Comparison of ENCODE assay signal across 12 cellular contexts in the genomic region with DNA sequence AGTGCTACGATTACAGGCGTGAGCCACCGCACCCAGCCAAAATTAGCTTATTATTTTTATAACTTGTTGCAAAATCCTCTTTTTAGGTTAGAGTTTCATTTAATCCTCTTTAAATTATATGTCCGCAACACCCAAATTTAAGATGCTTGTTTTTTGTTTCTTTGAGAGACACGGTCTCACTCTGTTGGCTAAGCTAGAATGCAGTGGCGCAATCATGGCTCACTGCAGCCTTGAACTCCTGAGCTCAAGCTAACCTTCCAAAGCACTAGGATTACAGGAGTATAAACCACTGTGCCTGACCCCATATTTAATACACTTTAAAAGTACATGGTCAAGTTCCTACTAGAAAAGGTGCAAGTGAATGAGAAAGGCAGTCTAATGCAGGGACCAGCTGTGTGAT. TPM values are rescaled to one million over a fixed set of nuclear protein-coding genes. Genes with fewer than 3 reads are reported as not detected.
DNase-seq lines count a peak whose midpoint lies in the region; ATAC-seq and TF ChIP-seq lines count a peak whose summit lies in the region.
"Had no signal": no experiment of that assay in that cellular context is flagged by ENCODE, and none has a peak within 500 bp of the region (broad histone marks: within the 10 kb centered on the region; RNA-seq: fewer than 3 reads in every experiment).

No MANE protein-coding gene starts in this region.

- H3K4me1 Mint-ChIP-seq in activated naive CD8-positive, alpha-beta T cell (ENCODE audit: low read depth): peaks cover 34% of the 10 kb centered on the region
- H3K4me1 Mint-ChIP-seq in mesothelial cell of epicardium: peaks cover 50% of the 10 kb centered on the region

- H3K27ac ChIP-seq in sigmoid colon: peak overlapping the region in 2 of 4 donors; percentile 90 to 94

- no peaks in the 10 kb centered on the region for H3K36me3 Mint-ChIP-seq in activated naive CD8-positive, alpha-beta T cell
- peaks cover 8% of the 10 kb centered on the region for H3K36me3 Mint-ChIP-seq in mesothelial cell of epicardium

- 86 to 94% methylated on average over 6 of the region's 6 CpGs for WGBS in sigmoid colon, 2 donors

- peak overlapping the region; percentile 98 for H3K4me3 Mint-ChIP-seq in activated naive CD8-positive, alpha-beta T cell
- H3K4me3 Mint-ChIP-seq in mesothelial cell of epicardium: peak overlapping the region; percentile 81

- no peaks in the 10 kb centered on the region for H3K4me1 ChIP-seq in BE2C
- H3K4me1 ChIP-seq in sigmoid colon: peaks cover 0 to 52% (median 28%) of the 10 kb centered on the region in 4 donors

- H3K9me3 ChIP-seq in BE2C: no peaks in the 10 kb centered on the region
- no peaks in the 10 kb centered on the region for H3K9me3 ChIP-seq in sigmoid colon

- H3K27me3 ChIP-seq in BE2C (no peaks in the 10 kb centered on the region), sigmoid colon (no peaks in the 10 kb centered on the region)

- H3K4me3 ChIP-seq in BE2C (ENCODE audit: low read depth, low read length): peak overlapping the region; percentile 69
- peak overlapping the region; percentile 64 for H3K4me3 ChIP-seq in HFF-Myc (replicated peaks; ENCODE audit: low read depth, low read length)
- H3K4me3 ChIP-seq in sigmoid colon: peak overlapping the region in 2 of 4 donors; percentile 66 to 74

- no peak for TF ChIP-seq POLR2A in sigmoid colon (IDR thresholded peaks at IDR 0.05)

- no peak for ATAC-seq in GM21825 (IDR thresholded peaks at IDR 0.05; ENCODE audit: unreplicated experiment)

- DNase-seq in BE2C (no peak), HFF-Myc (ENCODE audit: extremely low read depth, low read depth) (no peak), mesothelial cell of epicardium (ENCODE audit: low spot score in 2 of 2, unreplicated experiment in 2 of 2) (no peak), NCI-H524 treated with DMSO at 0.1 percent for 48 hours (lab: John Stamatoyannopoulos, UW) (no peak), sigmoid colon (no peak), A172 (ENCODE audit: low spot score) (no peak)
- DNase-seq: DMS79; effector memory CD4-positive, alpha-beta T cell; kidney; NCI-H2081 treated with DMSO at 0.1 percent for 48 hours had no signal

- no peak for TF ChIP-seq CTCF in BE2C (IDR thresholded peaks at IDR 0.05; ENCODE audit: low read depth, low read length)
- no peak for TF ChIP-seq CTCF in HFF-Myc (IDR thresholded peaks at IDR 0.05; ENCODE audit: low read depth, low read length, missing control alignments)
- no peak for TF ChIP-seq CTCF in mesothelial cell of epicardium (IDR thresholded peaks at IDR 0.05; ENCODE audit: unreplicated experiment)
- TF ChIP-seq CTCF in sigmoid colon (IDR thresholded peaks at IDR 0.05): no peak

- peaks cover 4% of the 10 kb centered on the region; the same call in 1 of the 2 replicates for H3K36me3 ChIP-seq in BE2C
- H3K36me3 ChIP-seq in sigmoid colon: no peaks in the 10 kb centered on the region

- H3K27ac Mint-ChIP-seq in activated naive CD8-positive, alpha-beta T cell: peak overlapping the region; percentile 41
- no peak overlapping the region for H3K27ac Mint-ChIP-seq in mesothelial cell of epicardium

- no peaks in the 10 kb centered on the region for H3K27me3 Mint-ChIP-seq in activated naive CD8-positive, alpha-beta T cell
- no peaks in the 10 kb centered on the region for H3K27me3 Mint-ChIP-seq in mesothelial cell of epicardium (ENCODE audit: low read depth)

- intact Hi-C loops in sigmoid colon (cut with DNase I): no loop called here

- no peak for TF ChIP-seq EP300 in sigmoid colon (IDR thresholded peaks at IDR 0.05)

- H3K9me3 Mint-ChIP-seq in activated naive CD8-positive, alpha-beta T cell (ENCODE audit: low read depth): no peaks in the 10 kb centered on the region
- H3K9me3 Mint-ChIP-seq in mesothelial cell of epicardium: no peaks in the 10 kb centered on the region

RNA-seq across cellular contexts. Expression of a gene that starts 2.2 kb away (rescaled TPM):
- 88.2 TPM for polyA plus RNA-seq in BE2C (2012; ENCODE audit: insufficient read depth, insufficient read length, low read depth)
- total RNA-seq in mesothelial cell of epicardium: 221 to 229 TPM (median 225 TPM) in 3 replicates
- 100 to 1,000 TPM in 3 of 4 donors, 10 to 100 TPM in 1; 99.8 to 130 (median 118) TPM for total RNA-seq in sigmoid colon
- polyA plus RNA-seq in sigmoid colon: 100 to 1,000 TPM in 1 of 3 donors, 10 to 100 TPM in 2; 59.4 to 110 (median 70.9) TPM
- total RNA-seq in A172 (2014; rRNA removed; shearing (Covaris generic)): 260 and 261 TPM in 2 replicates
